8 cellular contexts compared by ENCODE assay signal in the genomic region with DNA sequence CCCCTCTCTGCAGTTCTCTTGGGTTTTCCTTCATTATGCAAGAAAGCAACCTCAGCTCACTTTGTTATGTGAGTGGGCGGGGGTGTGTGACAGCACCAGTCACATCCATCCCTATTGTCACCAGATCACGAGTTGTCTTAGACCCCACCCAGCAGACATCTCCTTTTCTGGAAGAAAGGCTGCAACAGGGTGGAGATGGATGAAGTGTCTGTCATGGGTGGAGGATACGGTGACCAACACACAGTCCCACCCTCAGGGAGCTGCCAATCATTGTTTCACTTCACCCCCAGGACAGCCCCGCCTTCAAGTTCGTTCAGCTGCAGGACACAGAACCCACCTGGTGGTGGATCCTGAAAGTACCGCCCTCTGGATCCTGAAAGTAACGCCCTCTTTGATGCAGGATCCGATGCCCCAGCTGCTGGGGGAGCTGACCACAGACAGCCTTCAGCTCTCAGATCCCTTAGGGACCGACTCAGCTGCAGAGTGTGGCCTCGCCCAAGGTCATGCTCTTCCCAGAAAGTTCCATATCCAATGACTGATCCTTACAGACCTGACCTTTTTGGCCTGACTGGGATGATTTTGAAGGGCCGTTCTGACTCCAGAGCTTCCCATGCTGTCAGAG.
DNase-seq lines count a peak whose midpoint lies in the region; ATAC-seq, FAIRE-seq and TF ChIP-seq lines count a peak whose summit lies in the region.

No MANE protein-coding gene starts in this region.

- H3K4me2 ChIP-seq in keratinocyte (ENCODE audit: control insufficient read depth, extremely low read depth, insufficient read depth, low read depth, low read length), result no peak overlapping the region

- dilution Hi-C loops in keratinocyte (cut with MboI; ENCODE audit: extremely low pct_ligation_motif_present, low sequenced_read_pairs), result no loop called here

- H3K79me2 ChIP-seq in keratinocyte (ENCODE audit: control insufficient read depth, insufficient read depth, low read length), result no peaks in the 10 kb centered on the region

- no peak overlapping the region for H3K9ac ChIP-seq in keratinocyte (ENCODE audit: control insufficient read depth, extremely low read depth, insufficient read depth, low read length)

- no peaks in the 10 kb centered on the region for H3K27me3 ChIP-seq in keratinocyte (ENCODE audit: control insufficient read depth, extremely low read depth, insufficient read depth, low read length)

- no peaks in the 10 kb centered on the region for H3K4me1 ChIP-seq in keratinocyte (ENCODE audit: control insufficient read depth, extremely low read depth, insufficient read depth, low read length)

- peak; percentile 14 to 38 (median 20) for TF ChIP-seq CTCF in keratinocyte (optimal IDR thresholded peaks at IDR 0.05 in 1 of 3, IDR thresholded peaks at IDR 0.05 in 1 of 3, conservative IDR thresholded peaks at IDR 0.05 in 1 of 3; ENCODE audit: extremely low read depth in 1 of 3, insufficient read depth in 2 of 3, low read length in 3 of 3)

- peak; percentile 59 for DNase-seq in activated CD8-positive, alpha-beta memory T cell treated with anti-CD3 and anti-CD28 coated beads for 24 hours
- no peak for DNase-seq in activated CD8-positive, alpha-beta memory T cell treated with anti-CD3 and anti-CD28 coated beads, Interleukin-2, amount 50 U/mL, for 4 hours
- DNase-seq in HTR-8/SVneo (ENCODE audit: insufficient read length, low spot score) (no peak), keratinocyte (ENCODE audit: low read depth, low spot score) (no peak), HPDE6-E6E7 (ENCODE audit: extremely low spot score) (no peak)
- DNase-seq in activated T-cell treated with anti-CD3 and anti-CD28 coated beads, Interleukin-2, amount 50 U/mL, for 1 hour, result peak; percentile 20

- ATAC-seq in HG03139 (IDR thresholded peaks at IDR 0.05; ENCODE audit: unreplicated experiment) (no peak), HG03097 (IDR thresholded peaks at IDR 0.05; ENCODE audit: low FRiP score, unreplicated experiment) (no peak)

- no peak overlapping the region for H3K27ac ChIP-seq in keratinocyte (ENCODE audit: control insufficient read depth, insufficient read depth, low read length)

- H3K9me1 ChIP-seq in keratinocyte (ENCODE audit: control insufficient read depth, extremely low read depth, insufficient read depth, low read length), result no peaks in the 10 kb centered on the region

- no peaks in the 10 kb centered on the region for H4K20me1 ChIP-seq in keratinocyte (ENCODE audit: control insufficient read depth, extremely low read depth, insufficient read depth, low read length)

- peak; percentile 65 for FAIRE-seq in HTR-8/SVneo (lab: Jason Lieb, UNC)
- FAIRE-seq in keratinocyte (lab: Jason Lieb, UNC), result no peak

- no peak overlapping the region for H2AFZ ChIP-seq in keratinocyte (ENCODE audit: control insufficient read depth, low read length)

- no peaks in the 10 kb centered on the region for H3K9me3 ChIP-seq in keratinocyte (ENCODE audit: control insufficient read depth, low read depth, low read length)

- H3K4me3 ChIP-seq in keratinocyte (ENCODE audit: control insufficient read depth in 2 of 3, extremely low read depth in 1 of 3, insufficient read depth in 2 of 3, low read depth in 1 of 3, low read length in 3 of 3), result no peak overlapping the region

- H3K36me3 ChIP-seq in keratinocyte (ENCODE audit: control insufficient read depth in 2 of 2, extremely low read depth in 1 of 2, insufficient read depth in 2 of 2, low read length in 2 of 2), result no peaks in the 10 kb centered on the region

Comparison
In these comparisons a context has a peak if more than half of its experiments do, and no peak if none do; other contexts are left out.
1. DNase-seq: peak in activated CD8-positive, alpha-beta memory T cell treated with anti-CD3 and anti-CD28 coated beads for 24 hours (single experiment) and activated T-cell treated with anti-CD3 and anti-CD28 coated beads, Interleukin-2, amount 50 U/mL, for 1 hour (single experiment); none in activated CD8-positive, alpha-beta memory T cell treated with anti-CD3 and anti-CD28 coated beads, Interleukin-2, amount 50 U/mL, for 4 hours (single experiment), HTR-8/SVneo (single experiment), keratinocyte (single experiment) and HPDE6-E6E7 (single experiment).